Comparison of ENCODE assay signal across 16 cellular contexts in the genomic region with DNA sequence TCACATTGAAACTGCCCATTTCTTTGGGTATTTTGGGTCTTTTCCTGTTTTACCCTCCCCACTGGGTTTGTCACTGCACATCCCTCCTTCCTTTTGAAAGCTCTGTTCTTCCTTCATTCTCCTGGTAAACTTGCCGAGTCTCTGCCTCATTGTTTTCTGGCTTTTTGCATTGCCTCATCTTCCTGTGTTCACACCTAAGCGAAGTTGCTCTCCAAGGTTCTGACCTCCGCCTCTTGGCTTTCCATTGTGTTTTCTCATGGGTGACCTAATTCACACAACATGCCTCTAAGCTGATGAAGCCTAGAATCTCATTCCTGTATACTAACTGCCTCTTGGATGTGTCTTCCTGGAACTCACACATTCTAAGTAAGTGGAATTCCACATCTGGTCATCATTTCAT.
DNase-seq lines count a peak whose midpoint lies in the region; ATAC-seq and TF ChIP-seq lines count a peak whose summit lies in the region.
"Had no signal": no experiment of that assay in that cellular context is flagged by ENCODE, and none has a peak within 500 bp of the region (broad histone marks: within the 10 kb centered on the region; RNA-seq: fewer than 3 reads in every experiment).

No MANE protein-coding gene starts in this region.

- H3K9ac ChIP-seq in PC-3 (ENCODE audit: low read length) = no peak overlapping the region
- H3K9ac ChIP-seq in neural cell (ENCODE audit: low read length) = no peak overlapping the region

- TF ChIP-seq CTCF in PC-3 (conservative IDR thresholded peaks at IDR 0.05; ENCODE audit: low read depth, low read length) (no peak), neural cell (IDR thresholded peaks at IDR 0.05; ENCODE audit: poor library complexity, severe bottlenecking) (no peak), osteocyte (IDR thresholded peaks at IDR 0.05) (no peak), glutamatergic neuron (IDR thresholded peaks at IDR 0.05; ENCODE audit: partially characterized antibody, unreplicated experiment) (no peak), GM13976 (IDR thresholded peaks at IDR 0.05; ENCODE audit: borderline replicate concordance, control extremely low read depth, extremely low read depth, insufficient read depth, missing control alignments) (no peak)

- H3K4me3 Mint-ChIP-seq in osteocyte (ENCODE audit: unreplicated experiment) = no peak overlapping the region
- H3K4me3 Mint-ChIP-seq in glutamatergic neuron (ENCODE audit: unreplicated experiment) = no peak overlapping the region

- peaks cover 60% of the 10 kb centered on the region for H3K9me3 Mint-ChIP-seq in osteocyte (ENCODE audit: unreplicated experiment)
- peaks cover 4% of the 10 kb centered on the region for H3K9me3 Mint-ChIP-seq in glutamatergic neuron (ENCODE audit: unreplicated experiment)

- H3K36me3 ChIP-seq in PC-3 (ENCODE audit: low read depth, low read length) = no peaks in the 10 kb centered on the region
- H3K36me3 ChIP-seq in neural cell (ENCODE audit: insufficient read depth, low read length) = no peaks in the 10 kb centered on the region
- H3K36me3 ChIP-seq: heart right ventricle had no signal

- intact Hi-C loops in PC-3 (cut with micrococcal nuclease) = no loop called here

- H3K79me2 ChIP-seq in PC-3 (ENCODE audit: low read length) = no peaks in the 10 kb centered on the region
- H3K79me2 ChIP-seq in neural cell (replicated peaks; ENCODE audit: insufficient read depth, low read length) = no peaks in the 10 kb centered on the region

- ATAC-seq in PC-3 (no peak), HG03280 (IDR thresholded peaks at IDR 0.05; ENCODE audit: unreplicated experiment) (no peak)
- ATAC-seq: heart right ventricle, Right ventricle myocardium inferior had no signal

- no peak for TF ChIP-seq EP300 in neural cell (conservative IDR thresholded peaks at IDR 0.05; ENCODE audit: poor library complexity, severe bottlenecking)

- POLR2A ChIA-PET in PC-3 (lab: Charles Lee; ENCODE audit: unreplicated experiment) = no interaction called here

- H3K4me1 ChIP-seq in PC-3 (ENCODE audit: insufficient read depth, low read length) = no peaks in the 10 kb centered on the region
- H3K4me1 ChIP-seq: heart right ventricle had no signal

- CTCF ChIA-PET in PC-3 (lab: Charles Lee) = no interaction called here

- in situ Hi-C loops in GM13976 (cut with MboI; ENCODE audit: low sequenced_read_pairs, unreplicated experiment) = no loop called here

- H3F3A ChIP-seq in PC-3 (ENCODE audit: low read length, unreplicated experiment) (no peaks in the 10 kb centered on the region), neural cell (ENCODE audit: insufficient read depth, low read length, poor library complexity, severe bottlenecking) (no peaks in the 10 kb centered on the region)

- H3K27ac Mint-ChIP-seq in osteocyte (ENCODE audit: unreplicated experiment) = no peak overlapping the region
- no peak overlapping the region for H3K27ac Mint-ChIP-seq in glutamatergic neuron (ENCODE audit: unreplicated experiment)

- H3K27me3 ChIP-seq in PC-3 (ENCODE audit: low read length) = no peaks in the 10 kb centered on the region
- H3K27me3 ChIP-seq in neural cell (ENCODE audit: insufficient read depth, low read depth, low read length) = no peaks in the 10 kb centered on the region
- H3K27me3 ChIP-seq: heart right ventricle had no signal

- H3K36me3 Mint-ChIP-seq in osteocyte (ENCODE audit: unreplicated experiment) (no peaks in the 10 kb centered on the region), glutamatergic neuron (ENCODE audit: unreplicated experiment) (no peaks in the 10 kb centered on the region)

- no peak for TF ChIP-seq RAD21 in neural cell (conservative IDR thresholded peaks at IDR 0.05)

- H3K4me2 ChIP-seq in PC-3 (ENCODE audit: low read length) = no peak overlapping the region
- H3K4me2 ChIP-seq in neural cell (ENCODE audit: low read length) = no peak overlapping the region

- no peak overlapping the region for H2AFZ ChIP-seq in PC-3 (ENCODE audit: low read length)
- no peak overlapping the region for H2AFZ ChIP-seq in neural cell (ENCODE audit: low read depth, low read length)

- H3K9me2 ChIP-seq in PC-3 (replicated peaks; ENCODE audit: low read length) (no peaks in the 10 kb centered on the region), neural cell (ENCODE audit: insufficient read depth, low read length) (no peaks in the 10 kb centered on the region)

- no peaks in the 10 kb centered on the region for H4K20me1 ChIP-seq in PC-3 (ENCODE audit: low read length)
- H4K20me1 ChIP-seq in neural cell (ENCODE audit: insufficient read depth) = no peaks in the 10 kb centered on the region

- H3K27me3 Mint-ChIP-seq in osteocyte (ENCODE audit: unreplicated experiment) = no peaks in the 10 kb centered on the region
- no peaks in the 10 kb centered on the region for H3K27me3 Mint-ChIP-seq in glutamatergic neuron (ENCODE audit: unreplicated experiment)

- H3K27ac ChIP-seq in PC-3 (ENCODE audit: low read length) = no peak overlapping the region
- no peak overlapping the region for H3K27ac ChIP-seq in neural cell (ENCODE audit: low read length)
- H3K27ac ChIP-seq: heart right ventricle had no signal

- H3K9me3 ChIP-seq in PC-3 (ENCODE audit: low read length) = no peaks in the 10 kb centered on the region
- no peaks in the 10 kb centered on the region for H3K9me3 ChIP-seq in neural cell (ENCODE audit: low read length)

- no peak overlapping the region for H3K4me3 ChIP-seq in PC-3 (ENCODE audit: low read length)
- no peak overlapping the region for H3K4me3 ChIP-seq in neural cell (ENCODE audit: low read length)
- H3K4me3 ChIP-seq: heart right ventricle, lung had no signal

- peak; percentile 3 for DNase-seq in HK-2 (ENCODE audit: unreplicated experiment)
- DNase-seq in PC-3 = peak; percentile 1
- peak; percentile 68 for DNase-seq in ecto neural progenitor cell (ENCODE audit: low spot score)
- no peak for DNase-seq in osteocyte (ENCODE audit: extremely low spot score, unreplicated experiment)
- no peak for DNase-seq in glutamatergic neuron
- no peak for DNase-seq in GM13976 (ENCODE audit: low spot score)
- DNase-seq: GOT3; heart right ventricle; NCI-H1436; NCI-H524; stimulated activated CD4-positive, alpha-beta T cell treated with anti-CD3 and anti-CD28 coated beads, Interleukin-12 subunit alpha, Interleukin-12 subunit beta, amount 100 ng/mL, for 4 hours; substantia nigra had no signal

- H3K4me1 Mint-ChIP-seq in osteocyte (ENCODE audit: unreplicated experiment) (no peaks in the 10 kb centered on the region), glutamatergic neuron (ENCODE audit: low read depth, unreplicated experiment) (peaks cover 7% of the 10 kb centered on the region)

- no TSS peak for BruUV-seq in PC-3 (replicated peaks; lab: Mats Ljungman, UMichigan)

TF ChIP-seq in neural cell, 6 proteins besides CTCF, POLR2A, EP300 and RAD21:
- TF ChIP-seq TAF1 (IDR thresholded peaks at IDR 0.05; ENCODE audit: low read depth) = no peak
- TF ChIP-seq EZH2 (IDR thresholded peaks at IDR 0.05; ENCODE audit: borderline replicate concordance, insufficient read depth, low read length, poor library complexity, severe bottlenecking) = no peak
- TF ChIP-seq, protein P1, sequence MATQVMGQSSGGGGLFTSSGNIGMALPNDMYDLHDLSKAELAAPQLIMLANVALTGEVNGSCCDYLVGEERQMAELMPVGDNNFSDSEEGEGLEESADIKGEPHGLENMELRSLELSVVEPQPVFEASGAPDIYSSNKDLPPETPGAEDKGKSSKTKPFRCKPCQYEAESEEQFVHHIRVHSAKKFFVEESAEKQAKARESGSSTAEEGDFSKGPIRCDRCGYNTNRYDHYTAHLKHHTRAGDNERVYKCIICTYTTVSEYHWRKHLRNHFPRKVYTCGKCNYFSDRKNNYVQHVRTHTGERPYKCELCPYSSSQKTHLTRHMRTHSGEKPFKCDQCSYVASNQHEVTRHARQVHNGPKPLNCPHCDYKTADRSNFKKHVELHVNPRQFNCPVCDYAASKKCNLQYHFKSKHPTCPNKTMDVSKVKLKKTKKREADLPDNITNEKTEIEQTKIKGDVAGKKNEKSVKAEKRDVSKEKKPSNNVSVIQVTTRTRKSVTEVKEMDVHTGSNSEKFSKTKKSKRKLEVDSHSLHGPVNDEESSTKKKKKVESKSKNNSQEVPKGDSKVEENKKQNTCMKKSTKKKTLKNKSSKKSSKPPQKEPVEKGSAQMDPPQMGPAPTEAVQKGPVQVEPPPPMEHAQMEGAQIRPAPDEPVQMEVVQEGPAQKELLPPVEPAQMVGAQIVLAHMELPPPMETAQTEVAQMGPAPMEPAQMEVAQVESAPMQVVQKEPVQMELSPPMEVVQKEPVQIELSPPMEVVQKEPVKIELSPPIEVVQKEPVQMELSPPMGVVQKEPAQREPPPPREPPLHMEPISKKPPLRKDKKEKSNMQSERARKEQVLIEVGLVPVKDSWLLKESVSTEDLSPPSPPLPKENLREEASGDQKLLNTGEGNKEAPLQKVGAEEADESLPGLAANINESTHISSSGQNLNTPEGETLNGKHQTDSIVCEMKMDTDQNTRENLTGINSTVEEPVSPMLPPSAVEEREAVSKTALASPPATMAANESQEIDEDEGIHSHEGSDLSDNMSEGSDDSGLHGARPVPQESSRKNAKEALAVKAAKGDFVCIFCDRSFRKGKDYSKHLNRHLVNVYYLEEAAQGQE (IDR thresholded peaks at IDR 0.05; ENCODE audit: borderline replicate concordance) = peak; percentile 25
- no peak for TF ChIP-seq SMC3 (conservative IDR thresholded peaks at IDR 0.05; ENCODE audit: poor library complexity)

Comparison
In these comparisons a context has a peak if more than half of its experiments do, and no peak if none do; other contexts are left out.
1. DNase-seq: peak in HK-2 (single experiment), PC-3 (single experiment) and ecto neural progenitor cell (single experiment); none in osteocyte (single experiment), glutamatergic neuron (single experiment) and GM13976 (single experiment).